ENCODE assay signal across 22 cellular contexts in the genomic region with DNA sequence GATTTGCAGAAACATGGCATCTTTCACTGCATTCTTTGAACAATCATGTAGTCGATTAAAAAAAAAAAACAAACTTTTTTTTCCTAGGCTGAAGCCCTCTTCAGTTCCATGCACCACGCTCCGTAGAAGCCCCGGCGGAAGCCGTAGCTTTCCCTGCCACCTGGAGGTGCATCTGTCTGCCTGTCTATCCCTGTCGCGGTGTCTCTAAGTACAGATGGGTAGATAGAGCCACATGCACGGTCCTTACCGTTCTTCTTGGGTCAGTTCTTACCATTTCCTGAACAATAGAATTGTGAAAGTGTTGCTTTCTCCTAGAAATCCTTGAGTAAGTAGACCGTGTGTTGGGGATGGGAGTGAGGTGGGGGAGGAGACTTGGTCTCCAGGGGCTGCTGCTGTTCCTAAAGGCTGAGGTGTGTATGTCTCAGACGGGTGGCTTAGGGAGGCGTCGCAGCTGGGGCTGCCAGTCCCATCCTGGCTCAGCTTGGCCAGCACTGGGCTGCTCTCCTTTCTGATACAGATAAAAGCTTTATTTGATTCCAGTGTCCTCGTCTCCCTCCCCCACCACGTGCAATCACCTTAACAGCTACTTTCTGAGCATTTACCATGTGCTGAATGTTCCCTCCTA.
"Had no signal": no experiment of that assay in that cellular context is flagged by ENCODE, and none has a peak within 500 bp of the region (broad histone marks: within the 10 kb centered on the region; RNA-seq: fewer than 3 reads in every experiment).

No MANE protein-coding gene starts in this region.

- H3K27ac Mint-ChIP-seq: activated naive CD8-positive, alpha-beta T cell; activated T-cell treated with anti-CD3 and anti-CD28 coated beads, Interleukin-2, amount 50 U/mL, for 24 hours; activated T-helper 2 cell treated with anti-CD3 and anti-CD28 coated beads, Interferon-gamma antibody, Interleukin-2, Interleukin-4, amounts not matched to agents 10 μg/mL and 5 μg/mL and 100 μg/mL, durations not matched to agents 14 hours and 24 hours and 36 hours; natural killer cell had no signal

- H3K4me1 Mint-ChIP-seq: natural killer cell had no signal

- H3K27ac ChIP-seq: adrenal gland, ascending aorta, esophagus muscularis mucosa, neutrophil, ovary, prostate gland, spleen, upper lobe of right lung had no signal

- H3K27me3 Mint-ChIP-seq: activated naive CD8-positive, alpha-beta T cell; activated T-cell treated with anti-CD3 and anti-CD28 coated beads, Interleukin-2, amount 50 U/mL, for 24 hours had no signal

- H3K36me3 Mint-ChIP-seq: activated naive CD8-positive, alpha-beta T cell; natural killer cell had no signal

- H3K27me3 ChIP-seq: adrenal gland, ascending aorta, dorsolateral prefrontal cortex, esophagus muscularis mucosa, ovary, spleen, upper lobe of right lung had no signal

- DNase-seq: activated CD4-positive, alpha-beta T cell treated with anti-CD3 and anti-CD28 coated beads, Interleukin-2, amount 50 U/mL, for 1 hour; activated CD4-positive, CD25-positive, alpha-beta regulatory T cell treated with anti-CD3 and anti-CD28 coated beads, Interleukin-2, amount 50 U/mL, for 72 hours; activated naive CD4-positive, alpha-beta T cell; activated T-cell treated with anti-CD3 and anti-CD28 coated beads, Interleukin-2, amount 50 U/mL, for 24 hours; adrenal gland; central memory CD4-positive, alpha-beta T cell; hippocampal formation; midbrain; natural killer cell; ovary; spleen; stimulated activated CD4-positive, alpha-beta T cell treated with anti-CD3 and anti-CD28 coated beads, Interleukin-4, amount 100 ng/mL, for 1 hour; stimulated activated naive CD4-positive, alpha-beta T cell treated with Interleukin-2 at 50 U/mL for 16 hours; T-helper 2 cell; upper lobe of right lung had no signal

- H3K4me1 ChIP-seq: adrenal gland, spleen, upper lobe of right lung had no signal

- H3K36me3 ChIP-seq: adrenal gland, ascending aorta, neutrophil, ovary, prostate gland, spleen, upper lobe of right lung had no signal

- H3K9me3 ChIP-seq: adrenal gland, ascending aorta, esophagus muscularis mucosa, neutrophil, ovary, prostate gland, spleen, upper lobe of right lung had no signal

- H3K4me3 ChIP-seq: adrenal gland, ascending aorta, dorsolateral prefrontal cortex, esophagus muscularis mucosa, ovary, prostate gland, spleen, upper lobe of right lung had no signal

- H3K9me3 Mint-ChIP-seq: activated T-cell treated with anti-CD3 and anti-CD28 coated beads, Interleukin-2, amount 50 U/mL, for 24 hours; activated T-helper 2 cell treated with anti-CD3 and anti-CD28 coated beads, Interferon-gamma antibody, Interleukin-2, Interleukin-4, amounts not matched to agents 10 μg/mL and 5 μg/mL and 100 μg/mL, durations not matched to agents 14 hours and 24 hours and 36 hours; natural killer cell had no signal

- H3K4me3 Mint-ChIP-seq: activated naive CD8-positive, alpha-beta T cell; activated T-cell treated with anti-CD3 and anti-CD28 coated beads, Interleukin-2, amount 50 U/mL, for 24 hours; natural killer cell had no signal

- ATAC-seq: natural killer cell, upper lobe of right lung had no signal
